In genomic region chr12:131840643-131841416, GRCh38 we compare ENCODE assay signal across 35 cellular contexts. TPM values are rescaled to one million over a fixed set of nuclear protein-coding genes. Genes with fewer than 3 reads are reported as not detected.
"Had no signal": no experiment of that assay in that cellular context is flagged by ENCODE, and none has a peak within 500 bp of the region (broad histone marks: within the 10 kb centered on the region; RNA-seq: fewer than 3 reads in every experiment).

No MANE protein-coding gene starts in this region.

- H3K4me3 Mint-ChIP-seq: T-cell had no signal

- H3K27ac ChIP-seq: KMS-11, PC-9, RWPE1, SJCRH30, SK-N-MC had no signal

- H3K4me3 ChIP-seq: PC-9, SJCRH30, SK-N-MC had no signal

- H3K4me1 Mint-ChIP-seq: T-cell had no signal

- H3K9me3 Mint-ChIP-seq: T-cell had no signal

- H3K27ac Mint-ChIP-seq: T-cell had no signal

- H3K27me3 Mint-ChIP-seq: T-cell had no signal

- H3K9me3 ChIP-seq: SJCRH30 had no signal

- H3K36me3 ChIP-seq: SJCRH30 had no signal

- FAIRE-seq: RCC 7860 had no signal

- ATAC-seq: Panc1, Right ventricle myocardium inferior, SK-N-SH treated with all-trans-retinoic acid at 6 μM for 48 hours, T-cell had no signal

- H3K4me1 ChIP-seq: SJCRH30 had no signal

- H3K36me3 Mint-ChIP-seq: T-cell had no signal

- H3K9ac ChIP-seq: KMS-11 had no signal

- H3K4me2 ChIP-seq: KMS-11, PC-9 had no signal

- H2AFZ ChIP-seq: PC-9 had no signal

- DNase-seq: Karpas-422, MM.1S, MV-4-11, NCI-H1048, NCI-H1092 treated with DMSO at 0.1 percent for 48 hours, NCI-H1105 treated with DMSO at 0.1 percent for 48 hours, NCI-H1417, NCI-H1436, NCI-H146, NCI-H1694, NCI-H187, NCI-H1930, NCI-H2029 treated with DMSO at 0.1 percent for 48 hours, NCI-H2081 treated with DMSO at 0.1 percent for 48 hours, NCI-H2171 treated with DMSO at 0.1 percent for 48 hours, NCI-H2227 treated with DMSO at 0.1 percent for 48 hours, NCI-H345, NCI-H446, NCI-H510A treated with DMSO at 0.1 percent for 48 hours, NCI-H524 treated with DMSO at 0.1 percent for 48 hours, NCI-H526 treated with DMSO at 0.1 percent for 48 hours, NCI-H774, PC-9, SHP77, SIG-M5, SJCRH30, T-cell had no signal

RNA-seq across cellular contexts. Expression of gene MMP17, which starts 12.6 kb away (rescaled TPM):
- total RNA-seq: OCI-LY7 had no signal
